In genomic region chr22:38911434-38911833, GRCh38 we compare ENCODE assay signal across 25 cellular contexts. TPM values are rescaled to one million over a fixed set of nuclear protein-coding genes. Genes with fewer than 3 reads are reported as not detected.
"Had no signal": no experiment of that assay in that cellular context is flagged by ENCODE, and none has a peak within 500 bp of the region (broad histone marks: within the 10 kb centered on the region; RNA-seq: fewer than 3 reads in every experiment).

No MANE protein-coding gene starts in this region.

- H3K27me3 ChIP-seq: ovary, sigmoid colon, tibial nerve had no signal

- H3K27ac ChIP-seq: left ventricle myocardium inferior, ovary, prostate gland, sigmoid colon, tibial nerve, uterus had no signal

- H3K4me1 ChIP-seq: left ventricle myocardium inferior, prostate gland, sigmoid colon, tibial nerve, uterus had no signal

- ATAC-seq: natural killer cell; right cardiac atrium; stimulated activated memory B cell treated with anti-CD40 and anti-IgM and Interleukin-4, amounts not matched to agents 10 μg/mL and 1 μg/mL and 100 μg/mL, for 72 hours; stimulated activated naive CD8-positive, alpha-beta T cell treated with anti-CD3 and anti-CD28 coated beads, Interleukin-15, amount 100 ng/mL, for 72 hours had no signal

- FAIRE-seq: small intestine had no signal

- H3K4me3 ChIP-seq: left ventricle myocardium inferior, lung, ovary, prostate gland, sigmoid colon, tibial nerve, uterus had no signal

- DNase-seq: islet precursor cell; left ventricle myocardium inferior; mesendoderm; naive B cell; natural killer cell; ovary; posterior cingulate gyrus; retina; right cardiac atrium; sigmoid colon; small intestine; stimulated activated CD4-positive, alpha-beta T cell treated with anti-CD3 and anti-CD28 coated beads, Interleukin-1b, Interleukin-23, amount 100 ng/mL, for 48 hours; stimulated activated CD4-positive, alpha-beta T cell treated with anti-CD3 and anti-CD28 coated beads, Interleukin-2, amount 100 ng/mL, for 48 hours; stimulated activated CD4-positive, alpha-beta T cell treated with anti-CD3 and anti-CD28 coated beads, Interleukin-4, amount 100 ng/mL, for 4 hours; stimulated activated CD8-positive, alpha-beta memory T cell treated with anti-CD3 and anti-CD28 coated beads, Interleukin-4, amount 100 ng/mL, for 48 hours; stimulated activated naive CD4-positive, alpha-beta T cell treated with Interleukin-2 at 50 U/mL for 16 hours; stimulated activated naive CD8-positive, alpha-beta T cell treated with anti-CD3 and anti-CD28 coated beads, Interleukin-15, amount 100 ng/mL, for 72 hours; substantia nigra; uterus had no signal

- H3K36me3 ChIP-seq: left ventricle myocardium inferior, ovary, prostate gland, sigmoid colon, tibial nerve, uterus had no signal

- H3K9me3 ChIP-seq: left ventricle myocardium inferior, ovary, prostate gland, sigmoid colon, tibial nerve, uterus had no signal

RNA-seq across cellular contexts. Expression of gene APOBEC3A, which starts 46.0 kb away (rescaled TPM):
- total RNA-seq: mesothelial cell of epicardium, uterus had no signal
- polyA plus RNA-seq: neural cell had no signal
